8 cellular contexts compared by ENCODE assay signal in genomic region chr4:101169044-101170014, GRCh38.
DNase-seq lines count a peak whose midpoint lies in the region; ATAC-seq and TF ChIP-seq lines count a peak whose summit lies in the region.

No MANE protein-coding gene starts in this region.

- H3K36me3 ChIP-seq in lung (ENCODE audit: control insufficient read depth in 2 of 2, insufficient read depth in 2 of 2, low read length in 2 of 2): no peaks in the 10 kb centered on the region

- H3K4me1 ChIP-seq in lung (ENCODE audit: control insufficient read depth in 2 of 2, insufficient read depth in 2 of 2, low read length in 2 of 2): peaks cover 0 to 3% of the 10 kb centered on the region in 2 donors

- no peak overlapping the region for H3K4me3 Mint-ChIP-seq in stimulated activated effector memory CD8-positive, alpha-beta T cell treated with anti-CD3 and anti-CD28 coated beads, Interleukin-12 subunit alpha, Interleukin-12 subunit beta, amount 100 ng/mL, for 72 hours

- peaks cover 8% of the 10 kb centered on the region for H3K4me1 Mint-ChIP-seq in stimulated activated effector memory CD8-positive, alpha-beta T cell treated with anti-CD3 and anti-CD28 coated beads, Interleukin-12 subunit alpha, Interleukin-12 subunit beta, amount 100 ng/mL, for 72 hours

- WGBS in lung, 2 donors: 55% methylated on average over 6 of the region's 6 CpGs

- H3K9me3 ChIP-seq in lung (ENCODE audit: control insufficient read depth in 2 of 2, insufficient read depth in 1 of 2, low read length in 1 of 2): no peaks in the 10 kb centered on the region

- H3K27ac ChIP-seq in coronary artery (no peak overlapping the region), lung (ENCODE audit: low read depth in 1 of 2, low read length in 1 of 2) (no peak overlapping the region)

- TF ChIP-seq CTCF in coronary artery (IDR thresholded peaks at IDR 0.05): peak; percentile 47
- TF ChIP-seq CTCF in lung (IDR thresholded peaks at IDR 0.05; ENCODE audit: control extremely low read depth, extremely low read depth): peak; percentile 53

- DNase-seq in Ammon's horn (ENCODE audit: low spot score): peak; percentile 83
- DNase-seq in NCI-H2196 (lab: John Stamatoyannopoulos, UW; ENCODE audit: unreplicated experiment): peak; percentile 13
- no peak for DNase-seq in coronary artery (ENCODE audit: low spot score)
- DNase-seq in lung (ENCODE audit: low spot score): peak; percentile 63
- DNase-seq in stimulated activated effector memory CD8-positive, alpha-beta T cell treated with anti-CD3 and anti-CD28 coated beads, Interleukin-12 subunit alpha, Interleukin-12 subunit beta, amount 100 ng/mL, for 72 hours (ENCODE audit: low spot score in 2 of 2): peak; percentile 33 to 61

- peaks cover 3% of the 10 kb centered on the region for H3K36me3 Mint-ChIP-seq in stimulated activated effector memory CD8-positive, alpha-beta T cell treated with anti-CD3 and anti-CD28 coated beads, Interleukin-12 subunit alpha, Interleukin-12 subunit beta, amount 100 ng/mL, for 72 hours

- H3K4me3 ChIP-seq in coronary artery (no peak overlapping the region), lung (no peak overlapping the region)

- H3K9me3 Mint-ChIP-seq in stimulated activated effector memory CD8-positive, alpha-beta T cell treated with anti-CD3 and anti-CD28 coated beads, Interleukin-12 subunit alpha, Interleukin-12 subunit beta, amount 100 ng/mL, for 72 hours: no peaks in the 10 kb centered on the region

- H3K27ac Mint-ChIP-seq in stimulated activated effector memory CD8-positive, alpha-beta T cell treated with anti-CD3 and anti-CD28 coated beads, Interleukin-12 subunit alpha, Interleukin-12 subunit beta, amount 100 ng/mL, for 72 hours: no peak overlapping the region

- no peaks in the 10 kb centered on the region for H3K27me3 ChIP-seq in lung (ENCODE audit: control insufficient read depth, insufficient read depth)

- ATAC-seq in GM19025 (IDR thresholded peaks at IDR 0.05; ENCODE audit: low read depth, unreplicated experiment) (peak; percentile 98), HG03108 (IDR thresholded peaks at IDR 0.05; ENCODE audit: unreplicated experiment) (peak; percentile 97), lung (ENCODE audit: insufficient read depth, low FRiP score) (peak; percentile 84)
- peak; percentile 80 to 87 for ATAC-seq in activated CD4-positive, CD25-positive, alpha-beta regulatory T cell treated with anti-CD3 and anti-CD28 coated beads, Interleukin-2, amount 50 U/mL, for 24 hours
- ATAC-seq in stimulated activated effector memory CD8-positive, alpha-beta T cell treated with anti-CD3 and anti-CD28 coated beads, Interleukin-12 subunit alpha, Interleukin-12 subunit beta, amount 100 ng/mL, for 72 hours: peak; percentile 99
